In genomic region chr3:197206913-197207312, GRCh38 we compare ENCODE assay signal across 1 cellular context.
TF ChIP-seq lines count a peak whose summit lies in the region.

No MANE protein-coding gene starts in this region.

TF ChIP-seq in HepG2, 621 proteins besides CTCF, POLR2A, EP300 and RAD21 (continued from another document):
- TF ChIP-seq ATF2 (CRISPR knock-in tag; IDR thresholded peaks at IDR 0.05) (no peak), POGZ (CRISPR knock-in tag; IDR thresholded peaks at IDR 0.05) (peak; percentile 68), ELF3 (CRISPR knock-in tag; IDR thresholded peaks at IDR 0.05) (no peak), CEBPB (IDR thresholded peaks at IDR 0.05; ENCODE audit: borderline replicate concordance, low read depth, low read length) (peak; percentile 44; the same call in 1 of the 2 replicates), MTF1 (CRISPR knock-in tag; IDR thresholded peaks at IDR 0.05) (no peak), ZBTB33 (CRISPR knock-in tag; IDR thresholded peaks at IDR 0.05) (peak; percentile 98), PRDM10 (CRISPR knock-in tag; IDR thresholded peaks at IDR 0.05; ENCODE audit: low read depth) (no peak), HNF4A (CRISPR knock-in tag; IDR thresholded peaks at IDR 0.05) (peak; percentile 56), TBL1XR1 (IDR thresholded peaks at IDR 0.05; ENCODE audit: borderline replicate concordance, low read length, partially characterized antibody) (no peak), ZNF543 (CRISPR knock-in tag; IDR thresholded peaks at IDR 0.05) (no peak), ZBTB38 (CRISPR knock-in tag; IDR thresholded peaks at IDR 0.05) (0 out of 2 replicates have a peak, but pooled peaks have one; percentile 42), RBM22 (optimal IDR thresholded peaks at IDR 0.05; ENCODE audit: low read length) (peak; percentile 63), SMYD3 (CRISPR knock-in tag; IDR thresholded peaks at IDR 0.05) (no peak), FOXP4 (CRISPR knock-in tag; IDR thresholded peaks at IDR 0.05) (no peak), NFE2 (CRISPR knock-in tag; IDR thresholded peaks at IDR 0.05) (no peak), ZNF326 (CRISPR knock-in tag; IDR thresholded peaks at IDR 0.05; ENCODE audit: borderline replicate concordance) (no peak), ZNF547 (CRISPR knock-in tag; IDR thresholded peaks at IDR 0.05) (no peak), SRF (IDR thresholded peaks at IDR 0.05; ENCODE audit: low read depth, low read length) (no peak), CEBPZ (IDR thresholded peaks at IDR 0.05; ENCODE audit: low read length) (no peak), ZNF432 (CRISPR knock-in tag; IDR thresholded peaks at IDR 0.05; ENCODE audit: borderline replicate concordance) (no peak), ZBTB7A (CRISPR knock-in tag; IDR thresholded peaks at IDR 0.05) (no peak), ZNF207 (IDR thresholded peaks at IDR 0.05; ENCODE audit: borderline replicate concordance) (no peak), RARA (CRISPR knock-in tag; IDR thresholded peaks at IDR 0.05) (no peak), HNRNPLL (IDR thresholded peaks at IDR 0.05; ENCODE audit: low read depth, low read length, poor library complexity, severe bottlenecking) (peak; percentile 72), HDAC1 (CRISPR knock-in tag; IDR thresholded peaks at IDR 0.05) (no peak), CEBPG (CRISPR knock-in tag; IDR thresholded peaks at IDR 0.05) (peak; percentile 52), CCAR2 (optimal IDR thresholded peaks at IDR 0.05; ENCODE audit: low read depth, low read length) (no peak), PPARG (CRISPR knock-in tag; conservative IDR thresholded peaks at IDR 0.05) (no peak), ZSCAN21 (CRISPR knock-in tag; IDR thresholded peaks at IDR 0.05; ENCODE audit: borderline replicate concordance) (no peak), NKX3-1 (CRISPR knock-in tag; IDR thresholded peaks at IDR 0.05) (no peak), ZMYM4 (CRISPR knock-in tag; IDR thresholded peaks at IDR 0.05) (peak; percentile 52; the same call in 1 of the 2 replicates), PBX2 (CRISPR knock-in tag; IDR thresholded peaks at IDR 0.05) (no peak), ATF1 (CRISPR knock-in tag; IDR thresholded peaks at IDR 0.05) (no peak), MEIS1 (CRISPR knock-in tag; IDR thresholded peaks at IDR 0.05; ENCODE audit: borderline replicate concordance) (no peak), TCF7 (IDR thresholded peaks at IDR 0.05; ENCODE audit: low read depth) (no peak), HOXA3 (CRISPR knock-in tag; IDR thresholded peaks at IDR 0.05) (peak; percentile 45; the same call in 1 of the 2 replicates), GLMP (CRISPR knock-in tag; IDR thresholded peaks at IDR 0.05; ENCODE audit: borderline replicate concordance) (no peak), HES4 (CRISPR knock-in tag; IDR thresholded peaks at IDR 0.05; ENCODE audit: borderline replicate concordance) (no peak), ZHX1 (CRISPR knock-in tag; IDR thresholded peaks at IDR 0.05; ENCODE audit: low read depth) (0 out of 2 replicates have a peak, but pooled peaks have one; percentile 56), ZNF678 (CRISPR knock-in tag; IDR thresholded peaks at IDR 0.05) (no peak), ZNF607 (CRISPR knock-in tag; IDR thresholded peaks at IDR 0.05; ENCODE audit: borderline replicate concordance) (no peak), SIN3A (IDR thresholded peaks at IDR 0.05; ENCODE audit: borderline replicate concordance, low read depth, low read length) (no peak), SMAD1 (CRISPR knock-in tag; IDR thresholded peaks at IDR 0.05; ENCODE audit: borderline replicate concordance, low read depth) (no peak), SRSF9 (IDR thresholded peaks at IDR 0.05; ENCODE audit: borderline replicate concordance, insufficient read depth, low read depth, low read length, poor library complexity, severe bottlenecking) (no peak)
